8 cellular contexts compared by ENCODE assay signal in the genomic region with DNA sequence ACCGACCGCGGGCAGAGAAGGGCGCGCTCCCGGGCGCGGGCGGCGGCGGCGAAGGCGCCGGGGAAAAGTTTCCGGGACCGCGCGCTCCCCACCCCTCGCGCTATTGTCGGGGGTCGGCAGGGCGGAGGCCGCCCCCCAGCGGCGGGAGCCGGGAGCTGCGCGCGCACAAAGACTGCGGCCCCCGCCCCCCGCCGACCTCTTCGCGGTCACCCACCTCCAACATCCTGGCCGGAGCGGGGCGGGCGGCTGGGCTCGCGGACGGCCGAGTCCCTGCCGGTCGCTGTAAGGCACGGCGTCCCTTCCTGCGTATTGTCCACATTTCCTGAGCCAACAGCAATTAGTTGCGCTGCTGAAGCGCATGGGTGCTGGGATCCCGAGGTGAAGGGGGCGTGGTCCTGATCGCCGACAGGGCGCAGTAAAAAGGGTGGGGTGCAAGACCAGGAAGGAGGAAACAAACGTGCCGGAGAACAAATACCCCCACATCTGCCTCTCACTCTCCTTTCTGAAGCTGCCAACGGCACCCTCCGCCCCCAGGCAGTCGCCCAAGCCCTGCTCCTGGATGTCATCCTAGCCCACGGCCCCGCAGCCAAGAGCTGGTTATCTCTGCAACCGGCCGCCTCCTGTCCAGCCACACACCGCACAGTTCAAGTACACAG. TPM values are rescaled to one million over a fixed set of nuclear protein-coding genes. Genes with fewer than 3 reads are reported as not detected.
DNase-seq lines count a peak whose midpoint lies in the region; ATAC-seq and TF ChIP-seq lines count a peak whose summit lies in the region.

A gene with protein sequence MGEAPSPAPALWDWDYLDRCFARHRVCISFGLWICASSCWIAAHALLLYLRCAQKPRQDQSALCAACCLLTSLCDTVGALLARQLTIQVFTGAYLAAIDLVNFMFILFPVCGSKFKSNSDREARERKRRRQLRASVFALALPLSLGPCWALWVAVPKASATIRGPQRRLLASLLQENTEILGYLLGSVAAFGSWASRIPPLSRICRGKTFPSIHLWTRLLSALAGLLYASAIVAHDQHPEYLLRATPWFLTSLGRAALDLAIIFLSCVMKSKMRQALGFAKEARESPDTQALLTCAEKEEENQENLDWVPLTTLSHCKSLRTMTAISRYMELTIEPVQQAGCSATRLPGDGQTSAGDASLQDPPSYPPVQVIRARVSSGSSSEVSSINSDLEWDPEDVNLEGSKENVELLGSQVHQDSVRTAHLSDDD (minus strand): TSS at position 71 of the 656 bp plus-strand sequence. CDS start 204 bp downstream, outside the sequence.

- H3K36me3 ChIP-seq in NT2/D1 (ENCODE audit: insufficient read depth, insufficient read length, low read length) (peaks cover 28% of the 10 kb centered on the region), muscle layer of colon (ENCODE audit: insufficient read depth, low read length) (no peaks in the 10 kb centered on the region)

- TF ChIP-seq CTCF in Calu3 (IDR thresholded peaks at IDR 0.05; ENCODE audit: unreplicated experiment): peak; percentile 90

- no peaks in the 10 kb centered on the region for H3K4me1 Mint-ChIP-seq in Calu3 (ENCODE audit: low read depth, unreplicated experiment)
- peaks cover 10% of the 10 kb centered on the region for H3K4me1 Mint-ChIP-seq in stimulated activated effector memory CD8-positive, alpha-beta T cell treated with anti-CD3 and anti-CD28 coated beads, Interleukin-12 subunit alpha, Interleukin-12 subunit beta, amount 100 ng/mL, for 72 hours

- peak within 1 kb of the TSS; percentile 95 for H3K27ac Mint-ChIP-seq in Calu3 (ENCODE audit: unreplicated experiment)
- H3K27ac Mint-ChIP-seq in stimulated activated effector memory CD8-positive, alpha-beta T cell treated with anti-CD3 and anti-CD28 coated beads, Interleukin-12 subunit alpha, Interleukin-12 subunit beta, amount 100 ng/mL, for 72 hours: peak within 1 kb of the TSS; percentile 75

- peak; percentile 95 for DNase-seq in Calu3
- peak; percentile 89 for DNase-seq in HT-29 (ENCODE audit: low spot score)
- DNase-seq in NT2/D1 (ENCODE audit: low read depth, low spot score): peak; percentile 60
- peak; percentile 85 for DNase-seq in activated CD8-positive, alpha-beta memory T cell treated with anti-CD3 and anti-CD28 coated beads, Interleukin-2, amount 50 U/mL, for 48 hours
- peak; percentile 81 to 83 for DNase-seq in erythroblast (lab: John Stamatoyannopoulos, UW)
- DNase-seq in stimulated activated effector memory CD8-positive, alpha-beta T cell treated with anti-CD3 and anti-CD28 coated beads, Interleukin-12 subunit alpha, Interleukin-12 subunit beta, amount 100 ng/mL, for 72 hours (ENCODE audit: low spot score in 2 of 2): peak; percentile 62 to 86

- no peaks in the 10 kb centered on the region for H3K9me3 Mint-ChIP-seq in Calu3 (ENCODE audit: low read depth, unreplicated experiment)
- no peaks in the 10 kb centered on the region for H3K9me3 Mint-ChIP-seq in stimulated activated effector memory CD8-positive, alpha-beta T cell treated with anti-CD3 and anti-CD28 coated beads, Interleukin-12 subunit alpha, Interleukin-12 subunit beta, amount 100 ng/mL, for 72 hours

- CTCF ChIA-PET in Calu3 (lab: Charles Lee): interaction anchor here (0.6 to 1.4 kb wide), 10 partner anchors 32 to 502 kb away, joined by 3 to 7 read pairs (median 3); a partner anchor contains a TSS

- BruUV-seq in Calu3 (replicated peaks; lab: Mats Ljungman, UMichigan): TSS peak; percentile 94

- H3K27me3 ChIP-seq in NT2/D1 (ENCODE audit: insufficient read depth, insufficient read length) (no peaks in the 10 kb centered on the region), muscle layer of colon (ENCODE audit: control insufficient read depth in 1 of 2, insufficient read depth in 2 of 2, low read length in 2 of 2) (no peaks in the 10 kb centered on the region)

- ATAC-seq in GM21367 (IDR thresholded peaks at IDR 0.05; ENCODE audit: unreplicated experiment): peak; percentile 81
- peak; percentile 85 for ATAC-seq in stimulated activated effector memory CD8-positive, alpha-beta T cell treated with anti-CD3 and anti-CD28 coated beads, Interleukin-12 subunit alpha, Interleukin-12 subunit beta, amount 100 ng/mL, for 72 hours

- H3K36me3 Mint-ChIP-seq in Calu3 (ENCODE audit: insufficient read depth, unreplicated experiment): peaks cover 39% of the 10 kb centered on the region
- peaks cover 7% of the 10 kb centered on the region for H3K36me3 Mint-ChIP-seq in stimulated activated effector memory CD8-positive, alpha-beta T cell treated with anti-CD3 and anti-CD28 coated beads, Interleukin-12 subunit alpha, Interleukin-12 subunit beta, amount 100 ng/mL, for 72 hours

- H3K27me3 Mint-ChIP-seq in Calu3 (ENCODE audit: unreplicated experiment): no peaks in the 10 kb centered on the region

- H3K4me3 ChIP-seq in NT2/D1 (ENCODE audit: insufficient read length, low read depth) (peak within 1 kb of the TSS; percentile 61), muscle layer of colon (ENCODE audit: low read depth in 1 of 2, low read length in 2 of 2) (peak within 1 kb of the TSS; percentile 52 to 70)

- peak within 1 kb of the TSS; percentile 98 for H3K4me3 Mint-ChIP-seq in Calu3 (ENCODE audit: low read depth, unreplicated experiment)
- H3K4me3 Mint-ChIP-seq in stimulated activated effector memory CD8-positive, alpha-beta T cell treated with anti-CD3 and anti-CD28 coated beads, Interleukin-12 subunit alpha, Interleukin-12 subunit beta, amount 100 ng/mL, for 72 hours: peak within 1 kb of the TSS; percentile 79

- H3K4me1 ChIP-seq in NT2/D1 (ENCODE audit: insufficient read depth, insufficient read length) (peaks cover 6% of the 10 kb centered on the region), muscle layer of colon (ENCODE audit: insufficient read depth, low read length) (peaks cover 9% of the 10 kb centered on the region)

- peak; percentile 26 for TF ChIP-seq POLR2A in erythroblast (IDR thresholded peaks at IDR 0.05; ENCODE audit: low read length)

- H3K27ac ChIP-seq in muscle layer of colon (ENCODE audit: low read depth, low read length): peak within 1 kb of the TSS; percentile 14

- peak within 1 kb of the TSS; percentile 77 for H3K9ac ChIP-seq in NT2/D1 (ENCODE audit: insufficient read length, low read depth)
- no peak within 1 kb of the TSS for H3K9ac ChIP-seq in muscle layer of colon (ENCODE audit: low read length)

- intact Hi-C loops in Calu3 (cut with micrococcal nuclease; ENCODE audit: unreplicated experiment): loop anchor here (10.0 kb wide), 1 partner anchor 299 kb away; no protein-coding TSS in a partner anchor

- peaks cover 21% of the 10 kb centered on the region for H3K9me3 ChIP-seq in NT2/D1 (ENCODE audit: insufficient read depth, low read length)
- no peaks in the 10 kb centered on the region for H3K9me3 ChIP-seq in muscle layer of colon (ENCODE audit: low read length)

RNA-seq across cellular contexts. Expression of the gene that starts here (rescaled TPM):
- 44.0 and 52.6 TPM in 2 replicates for total RNA-seq in Calu3 (2022)
- 30.4 and 30.6 TPM in 2 replicates for total RNA-seq in HT-29 (2014; rRNA removed; shearing (Covaris generic))

Comparison
In these comparisons a context has a peak if more than half of its experiments do, and no peak if none do; other contexts are left out.
1. Peak in every context shown above with its lines: DNase-seq, ATAC-seq, H3K4me3 ChIP-seq and H3K27ac ChIP-seq.